Comparison of ENCODE assay signal across 11 cellular contexts in genomic region chr2:29361255-29361654, GRCh38.
DNase-seq lines count a peak whose midpoint lies in the region; ATAC-seq and TF ChIP-seq lines count a peak whose summit lies in the region.
"Had no signal": no experiment of that assay in that cellular context is flagged by ENCODE, and none has a peak within 500 bp of the region (broad histone marks: within the 10 kb centered on the region; RNA-seq: fewer than 3 reads in every experiment).

No MANE protein-coding gene starts in this region.

- no peak for ATAC-seq in GM18861 (IDR thresholded peaks at IDR 0.05; ENCODE audit: unreplicated experiment)
- ATAC-seq: SK-N-SH treated with all-trans-retinoic acid at 6 μM for 48 hours had no signal

- DNase-seq in HCEC 1CT (peak; percentile 17), NCI-H1694 (lab: John Stamatoyannopoulos, UW) (peak; percentile 22), cardiac fibroblast (ENCODE audit: low read depth in 2 of 2) (peak; percentile 3 to 46), skeletal muscle cell (ENCODE audit: low read depth) (peak; percentile 46), NCI-H2227 (lab: John Stamatoyannopoulos, UW; ENCODE audit: unreplicated experiment) (no peak), DMS153 (lab: John Stamatoyannopoulos, UW) (no peak)
- DNase-seq: GM23248, NCI-H2029 had no signal

- TF ChIP-seq CTCF in cardiac fibroblast (IDR thresholded peaks at IDR 0.05; ENCODE audit: low read depth, low read length): no peak

- H3K4me3 ChIP-seq in cardiac fibroblast (replicated peaks in 1 of 2; ENCODE audit: low read depth in 2 of 2, low read length in 2 of 2) (no peak overlapping the region), skeletal muscle cell (ENCODE audit: low read depth, low read length) (no peak overlapping the region)
- H3K4me3 ChIP-seq: GM23248, PC-9 had no signal

Comparison
In these comparisons a context has a peak if more than half of its experiments do, and no peak if none do; other contexts are left out.
1. DNase-seq: peak in HCEC 1CT (single experiment), NCI-H1694 (single experiment), cardiac fibroblast (2 of 2) and skeletal muscle cell (single experiment); none in NCI-H2227 (single experiment) and DMS153 (single experiment).